ENCODE assay signal across 19 cellular contexts in genomic region chr6:125886914-125887313, GRCh38.
"Had no signal": no experiment of that assay in that cellular context is flagged by ENCODE, and none has a peak within 500 bp of the region (broad histone marks: within the 10 kb centered on the region; RNA-seq: fewer than 3 reads in every experiment).

No MANE protein-coding gene starts in this region.

- H3K27ac ChIP-seq: upper lobe of right lung, VCaP had no signal

- H3K27ac Mint-ChIP-seq: activated CD4-positive, alpha-beta memory T cell treated with anti-CD3 and anti-CD28 coated beads, Interleukin-2, amount 10 ng/mL, durations not matched to agents 7 days and 5 days; activated CD8-positive, alpha-beta memory T cell treated with anti-CD3 and anti-CD28 coated beads, Interleukin-2, amount 10 ng/mL, durations not matched to agents 7 days and 5 days; activated T-helper 17 cell treated with anti-CD3 and anti-CD28 coated beads, Interleukin-2, amount 50 U/mL, for 72 hours; brain; naive B cell had no signal

- DNase-seq: activated CD4-positive, alpha-beta memory T cell treated with anti-CD3 and anti-CD28 coated beads, Interleukin-2, amount 10 ng/mL, durations not matched to agents 7 days and 5 days; activated CD4-positive, alpha-beta T cell treated with anti-CD3 and anti-CD28 coated beads for 1 hour; activated CD8-positive, alpha-beta memory T cell treated with anti-CD3 and anti-CD28 coated beads, Interleukin-2, amount 10 ng/mL, durations not matched to agents 7 days and 5 days; activated naive CD4-positive, alpha-beta T cell treated with Interleukin-2 at 50 U/mL for 16 hours; anterior cingulate cortex; erythroblast; hypothalamus; islet precursor cell; naive B cell; stimulated activated CD4-positive, alpha-beta T cell treated with anti-CD3 and anti-CD28 coated beads, Interleukin-12 subunit alpha, Interleukin-12 subunit beta, amount 100 ng/mL, for 4 hours; stimulated activated CD4-positive, alpha-beta T cell treated with anti-CD3 and anti-CD28 coated beads, Interleukin-1b, Interleukin-23, amount 100 ng/mL, for 48 hours; stimulated activated CD8-positive, alpha-beta memory T cell treated with anti-CD3 and anti-CD28 coated beads, Interleukin-4, amount 100 ng/mL, for 48 hours; stimulated activated naive CD4-positive, alpha-beta T cell; upper lobe of right lung had no signal

- ATAC-seq: activated CD8-positive, alpha-beta memory T cell treated with anti-CD3 and anti-CD28 coated beads, Interleukin-2, amount 10 ng/mL, durations not matched to agents 7 days and 5 days; activated T-helper 17 cell treated with anti-CD3 and anti-CD28 coated beads, Interleukin-2, amount 50 U/mL, for 72 hours; left lobe of liver; upper lobe of right lung had no signal

- H3K4me3 Mint-ChIP-seq: activated CD4-positive, alpha-beta memory T cell treated with anti-CD3 and anti-CD28 coated beads, Interleukin-2, amount 10 ng/mL, durations not matched to agents 7 days and 5 days; activated CD8-positive, alpha-beta memory T cell treated with anti-CD3 and anti-CD28 coated beads, Interleukin-2, amount 10 ng/mL, durations not matched to agents 7 days and 5 days; activated T-helper 17 cell treated with anti-CD3 and anti-CD28 coated beads, Interleukin-2, amount 50 U/mL, for 72 hours; brain; naive B cell; neural crest cell had no signal

- H3K9me3 Mint-ChIP-seq: activated CD4-positive, alpha-beta memory T cell treated with anti-CD3 and anti-CD28 coated beads, Interleukin-2, amount 10 ng/mL, durations not matched to agents 7 days and 5 days; activated T-helper 17 cell treated with anti-CD3 and anti-CD28 coated beads, Interleukin-2, amount 50 U/mL, for 72 hours; brain; naive B cell; neural crest cell had no signal

- H3K4me1 Mint-ChIP-seq: activated CD4-positive, alpha-beta memory T cell treated with anti-CD3 and anti-CD28 coated beads, Interleukin-2, amount 10 ng/mL, durations not matched to agents 7 days and 5 days; activated CD8-positive, alpha-beta memory T cell treated with anti-CD3 and anti-CD28 coated beads, Interleukin-2, amount 10 ng/mL, durations not matched to agents 7 days and 5 days; brain; naive B cell; neural crest cell had no signal

- H3K27me3 Mint-ChIP-seq: activated CD4-positive, alpha-beta memory T cell treated with anti-CD3 and anti-CD28 coated beads, Interleukin-2, amount 10 ng/mL, durations not matched to agents 7 days and 5 days; activated CD8-positive, alpha-beta memory T cell treated with anti-CD3 and anti-CD28 coated beads, Interleukin-2, amount 10 ng/mL, durations not matched to agents 7 days and 5 days; activated T-helper 17 cell treated with anti-CD3 and anti-CD28 coated beads, Interleukin-2, amount 50 U/mL, for 72 hours; brain; naive B cell had no signal
